ENCODE assay signal across 8 cellular contexts in the genomic region with DNA sequence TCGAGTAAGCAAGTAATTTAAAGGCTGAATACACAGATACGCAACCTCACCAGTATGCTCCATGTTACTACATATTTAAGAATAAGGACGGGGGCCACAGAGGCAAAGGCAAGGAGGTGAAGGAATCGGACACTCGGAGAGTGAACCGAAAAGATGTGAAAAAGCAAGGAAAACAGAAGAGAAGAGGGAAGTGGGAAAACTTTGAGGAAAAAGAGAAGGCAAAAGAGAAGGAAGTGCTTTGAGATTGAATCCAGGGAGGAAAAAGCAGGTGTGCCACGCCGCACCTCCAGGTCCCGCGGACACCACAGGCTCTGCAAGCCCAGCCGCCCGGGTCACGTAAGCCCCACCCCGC. TPM values are rescaled to one million over a fixed set of nuclear protein-coding genes. Genes with fewer than 3 reads are reported as not detected.
A peak's percentile ranks its signal among the peaks of the same experiment; 100 is the strongest.
DNase-seq lines count a peak whose midpoint lies in the region; ATAC-seq and TF ChIP-seq lines count a peak whose summit lies in the region.

No MANE protein-coding gene starts in this region.

- peak overlapping the region; percentile 99 for H3K27ac Mint-ChIP-seq in activated CD8-positive, alpha-beta T cell treated with anti-CD3 and anti-CD28 coated beads for 36 hours

- CTCF ChIA-PET in activated CD8-positive, alpha-beta T cell treated with anti-CD3 and anti-CD28 coated beads for 36 hours (lab: Charles Lee) = interaction anchor here (0.6 kb wide), 1 partner anchor 71 kb away, joined by 3 read pairs; no protein-coding TSS in a partner anchor

- ATAC-seq in GM18867 (IDR thresholded peaks at IDR 0.05; ENCODE audit: unreplicated experiment) (peak; percentile 4), HG02943 (IDR thresholded peaks at IDR 0.05; ENCODE audit: low read depth, unreplicated experiment) (peak; percentile 8)
- no peak for ATAC-seq in activated CD8-positive, alpha-beta T cell treated with anti-CD3 and anti-CD28 coated beads for 36 hours

- H3K36me3 Mint-ChIP-seq in activated CD8-positive, alpha-beta T cell treated with anti-CD3 and anti-CD28 coated beads for 36 hours (ENCODE audit: low read depth) = peaks cover 28% of the 10 kb centered on the region

- DNase-seq in activated CD8-positive, alpha-beta T cell treated with anti-CD3 and anti-CD28 coated beads for 36 hours = no peak
- no peak for DNase-seq in occipital lobe (lab: John Stamatoyannopoulos, UW)
- no peak for DNase-seq in MV-4-11 (lab: John Stamatoyannopoulos, UW)
- no peak for DNase-seq in superior temporal gyrus (ENCODE audit: extremely low spot score)

- peak overlapping the region; percentile 100 for H3K4me3 Mint-ChIP-seq in activated CD8-positive, alpha-beta T cell treated with anti-CD3 and anti-CD28 coated beads for 36 hours

- H3K9me3 ChIP-seq in iPS-15b (ENCODE audit: control insufficient read depth, insufficient read depth, low read length) (no peaks in the 10 kb centered on the region), subcutaneous abdominal adipose tissue (ENCODE audit: control insufficient read depth in 5 of 5, low read length in 5 of 5) (no peaks in the 10 kb centered on the region)

- no peaks in the 10 kb centered on the region for H3K27me3 ChIP-seq in iPS-15b (ENCODE audit: control insufficient read depth, insufficient read depth, low read length)
- no peaks in the 10 kb centered on the region for H3K27me3 ChIP-seq in subcutaneous abdominal adipose tissue (ENCODE audit: control insufficient read depth in 5 of 5, insufficient read depth in 4 of 5, low read length in 5 of 5)

- POLR2A ChIA-PET in activated CD8-positive, alpha-beta T cell treated with anti-CD3 and anti-CD28 coated beads for 36 hours (lab: Charles Lee) = interaction anchor here (0.8 to 3.0 kb wide), 4 partner anchors 11 to 21 kb away, joined by 3 to 27 read pairs (median 11); no protein-coding TSS in a partner anchor

- peaks cover 4% of the 10 kb centered on the region for H3K9me3 Mint-ChIP-seq in activated CD8-positive, alpha-beta T cell treated with anti-CD3 and anti-CD28 coated beads for 36 hours

- no peak for TF ChIP-seq CTCF in activated CD8-positive, alpha-beta T cell treated with anti-CD3 and anti-CD28 coated beads for 36 hours (IDR thresholded peaks at IDR 0.05)

- H3K36me3 ChIP-seq in iPS-15b (ENCODE audit: control insufficient read depth, insufficient read depth, low read length) = no peaks in the 10 kb centered on the region
- H3K36me3 ChIP-seq in subcutaneous abdominal adipose tissue (ENCODE audit: control insufficient read depth in 5 of 5, insufficient read depth in 5 of 5, low read length in 5 of 5) = peaks cover 0 to 3% (median 0%) of the 10 kb centered on the region in 5 donors

- H3K9ac ChIP-seq in iPS-15b (ENCODE audit: low read depth, low read length) = peak overlapping the region; percentile 87
- H3K9ac ChIP-seq in subcutaneous abdominal adipose tissue (ENCODE audit: low read length in 5 of 5) = peak overlapping the region; percentile 57 to 92 (median 74)

- H3K27ac ChIP-seq in subcutaneous abdominal adipose tissue (ENCODE audit: low read depth, low read length) = peak overlapping the region; percentile 85

- H3K4me3 ChIP-seq in iPS-15b (ENCODE audit: low read depth, low read length) (peak overlapping the region; percentile 95), subcutaneous abdominal adipose tissue (ENCODE audit: low read depth in 1 of 5, low read length in 5 of 5) (peak overlapping the region; percentile 76 to 98 (median 89))

- H3K4me1 Mint-ChIP-seq in activated CD8-positive, alpha-beta T cell treated with anti-CD3 and anti-CD28 coated beads for 36 hours (ENCODE audit: low read depth) = peaks cover 32% of the 10 kb centered on the region

- H3K27me3 Mint-ChIP-seq in activated CD8-positive, alpha-beta T cell treated with anti-CD3 and anti-CD28 coated beads for 36 hours = no peaks in the 10 kb centered on the region

- intact Hi-C loops in activated CD8-positive, alpha-beta T cell treated with anti-CD3 and anti-CD28 coated beads for 36 hours (cut with micrococcal nuclease) = loop anchor here (5.0 to 10.0 kb wide), 2 partner anchors 50 to 397 kb away; a partner anchor contains a TSS

- peaks cover 4% of the 10 kb centered on the region for H3K4me1 ChIP-seq in iPS-15b (ENCODE audit: control insufficient read depth, insufficient read depth, low read length)
- H3K4me1 ChIP-seq in subcutaneous abdominal adipose tissue (ENCODE audit: control insufficient read depth in 5 of 5, insufficient read depth in 5 of 5, low read length in 5 of 5) = peaks cover 0 to 31% (median 23%) of the 10 kb centered on the region in 5 donors

RNA-seq across cellular contexts. Expression of a gene that starts 0.4 kb away (rescaled TPM):
- total RNA-seq in activated CD8-positive, alpha-beta T cell treated with anti-CD3 and anti-CD28 coated beads for 36 hours = 10 to 100 TPM; 54.0 to 63.5 TPM
- total RNA-seq in occipital lobe = 87.3 TPM

RNA-seq across cellular contexts. Expression of a gene that starts 4.7 kb away (rescaled TPM):
- 100 to 1,000 TPM; 122 to 124 TPM for total RNA-seq in activated CD8-positive, alpha-beta T cell treated with anti-CD3 and anti-CD28 coated beads for 36 hours
- 27.1 TPM for total RNA-seq in occipital lobe
